Comparison of ENCODE assay signal across 24 cellular contexts in genomic region chr17:80652751-80653330, GRCh38.
A peak's percentile ranks its signal among the peaks of the same experiment; 100 is the strongest.
DNase-seq lines count a peak whose midpoint lies in the region; ATAC-seq and TF ChIP-seq lines count a peak whose summit lies in the region.
"Had no signal": no experiment of that assay in that cellular context is flagged by ENCODE, and none has a peak within 500 bp of the region (broad histone marks: within the 10 kb centered on the region; RNA-seq: fewer than 3 reads in every experiment).

No MANE protein-coding gene starts in this region.

- TF ChIP-seq CTCF in gastroesophageal sphincter (IDR thresholded peaks at IDR 0.05) (no peak), progenitor cell of endocrine pancreas (IDR thresholded peaks at IDR 0.05; ENCODE audit: unreplicated experiment) (no peak)

- peaks cover 54% of the 10 kb centered on the region for H3K36me3 Mint-ChIP-seq in stimulated activated naive CD8-positive, alpha-beta T cell treated with anti-CD3 and anti-CD28 coated beads, Interleukin-15, Interleukin-2, amounts not matched to agents 100 ng/mL and 50 ng/mL, for 24 hours (ENCODE audit: low read depth)
- H3K36me3 Mint-ChIP-seq in activated CD4-positive, alpha-beta memory T cell treated with anti-CD3 and anti-CD28 coated beads, Interleukin-2, amount 10 ng/mL, durations not matched to agents 7 days and 5 days (ENCODE audit: low read depth): peaks cover 46% of the 10 kb centered on the region
- H3K36me3 Mint-ChIP-seq in progenitor cell of endocrine pancreas (ENCODE audit: insufficient read depth): peaks cover 11% of the 10 kb centered on the region

- no peak overlapping the region for H3K27ac ChIP-seq in gastroesophageal sphincter
- H3K27ac ChIP-seq: left lung, prostate gland, tibial nerve, WERI-Rb-1 had no signal

- no peak overlapping the region for H3K4me3 ChIP-seq in gastroesophageal sphincter
- H3K4me3 ChIP-seq: K562, left lung, prostate gland, tibial nerve had no signal

- no peak for TF ChIP-seq POLR2A in gastroesophageal sphincter (IDR thresholded peaks at IDR 0.05)

- H3K27ac Mint-ChIP-seq in stimulated activated naive CD8-positive, alpha-beta T cell treated with anti-CD3 and anti-CD28 coated beads, Interleukin-15, Interleukin-2, amounts not matched to agents 100 ng/mL and 50 ng/mL, for 24 hours: peak overlapping the region; percentile 56
- H3K27ac Mint-ChIP-seq in activated CD4-positive, alpha-beta memory T cell treated with anti-CD3 and anti-CD28 coated beads, Interleukin-2, amount 10 ng/mL, durations not matched to agents 7 days and 5 days: peak overlapping the region; percentile 32
- no peak overlapping the region for H3K27ac Mint-ChIP-seq in progenitor cell of endocrine pancreas
- H3K27ac Mint-ChIP-seq: T-helper 17 cell had no signal

- no peaks in the 10 kb centered on the region for H3K36me3 ChIP-seq in gastroesophageal sphincter
- H3K36me3 ChIP-seq: left lung, prostate gland, tibial nerve had no signal

- no peak for ATAC-seq in stimulated activated naive CD8-positive, alpha-beta T cell treated with anti-CD3 and anti-CD28 coated beads, Interleukin-15, Interleukin-2, amounts not matched to agents 100 U/mL and 50 U/mL, for 24 hours
- no peak for ATAC-seq in gastroesophageal sphincter
- ATAC-seq: K562, left lung, PC-3, T-helper 17 cell had no signal

- peaks cover 14% of the 10 kb centered on the region for H3K9me3 Mint-ChIP-seq in stimulated activated naive CD8-positive, alpha-beta T cell treated with anti-CD3 and anti-CD28 coated beads, Interleukin-15, Interleukin-2, amounts not matched to agents 100 ng/mL and 50 ng/mL, for 24 hours
- H3K9me3 Mint-ChIP-seq in activated CD4-positive, alpha-beta memory T cell treated with anti-CD3 and anti-CD28 coated beads, Interleukin-2, amount 10 ng/mL, durations not matched to agents 7 days and 5 days: peaks cover 19% of the 10 kb centered on the region
- peaks cover 5% of the 10 kb centered on the region for H3K9me3 Mint-ChIP-seq in progenitor cell of endocrine pancreas (ENCODE audit: low read depth)

- no peak for DNase-seq in stimulated activated naive CD8-positive, alpha-beta T cell treated with anti-CD3 and anti-CD28 coated beads, Interleukin-15, Interleukin-2, amounts not matched to agents 100 U/mL and 50 U/mL, for 24 hours
- DNase-seq in activated CD4-positive, alpha-beta memory T cell treated with anti-CD3 and anti-CD28 coated beads, Interleukin-2, amount 10 ng/mL, durations not matched to agents 7 days and 5 days: no peak
- DNase-seq in fibroblast of peridontal ligament (ENCODE audit: extremely low read depth): peak; percentile 18
- DNase-seq in NCI-H1092 treated with DMSO at 0.1 percent for 48 hours (lab: John Stamatoyannopoulos, UW): no peak
- no peak for DNase-seq in progenitor cell of endocrine pancreas (ENCODE audit: low spot score, unreplicated experiment)
- DNase-seq: activated CD8-positive, alpha-beta memory T cell treated with anti-CD3 and anti-CD28 coated beads for 24 hours; DMS79; H7; head of caudate nucleus; left lung; midbrain; NCI-H1930; PC-3; SHP77 treated with DMSO at 0.1 percent for 48 hours; stimulated activated CD4-positive, alpha-beta T cell treated with anti-CD3 and anti-CD28 coated beads, Interleukin-2, amount 100 ng/mL, for 24 hours; stimulated activated naive CD4-positive, alpha-beta T cell; T-helper 17 cell; WERI-Rb-1 had no signal

- 69 to 73% methylated on average over 3 of the region's 3 CpGs for WGBS in gastroesophageal sphincter (ENCODE audit: low coverage in 1 of 2), 2 donors

- POLR2A ChIA-PET in activated CD4-positive, alpha-beta memory T cell treated with anti-CD3 and anti-CD28 coated beads, Interleukin-2, amount 10 ng/mL, durations not matched to agents 7 days and 5 days (lab: Charles Lee): no interaction called here

- no peaks in the 10 kb centered on the region for H3K27me3 Mint-ChIP-seq in stimulated activated naive CD8-positive, alpha-beta T cell treated with anti-CD3 and anti-CD28 coated beads, Interleukin-15, Interleukin-2, amounts not matched to agents 100 ng/mL and 50 ng/mL, for 24 hours
- H3K27me3 Mint-ChIP-seq in activated CD4-positive, alpha-beta memory T cell treated with anti-CD3 and anti-CD28 coated beads, Interleukin-2, amount 10 ng/mL, durations not matched to agents 7 days and 5 days: no peaks in the 10 kb centered on the region
- H3K27me3 Mint-ChIP-seq in progenitor cell of endocrine pancreas: no peaks in the 10 kb centered on the region
- H3K27me3 Mint-ChIP-seq: T-helper 17 cell had no signal

- no peak overlapping the region for H3K4me3 Mint-ChIP-seq in stimulated activated naive CD8-positive, alpha-beta T cell treated with anti-CD3 and anti-CD28 coated beads, Interleukin-15, Interleukin-2, amounts not matched to agents 100 ng/mL and 50 ng/mL, for 24 hours
- no peak overlapping the region for H3K4me3 Mint-ChIP-seq in activated CD4-positive, alpha-beta memory T cell treated with anti-CD3 and anti-CD28 coated beads, Interleukin-2, amount 10 ng/mL, durations not matched to agents 7 days and 5 days
- no peak overlapping the region for H3K4me3 Mint-ChIP-seq in progenitor cell of endocrine pancreas (ENCODE audit: low read depth)
- H3K4me3 Mint-ChIP-seq: neural crest cell, T-helper 17 cell had no signal

- H3K4me1 ChIP-seq in gastroesophageal sphincter: peaks cover 0 to 13% (median 12%) of the 10 kb centered on the region in 3 donors
- H3K4me1 ChIP-seq: prostate gland had no signal

- CTCF ChIA-PET in activated CD4-positive, alpha-beta memory T cell treated with anti-CD3 and anti-CD28 coated beads, Interleukin-2, amount 10 ng/mL, durations not matched to agents 7 days and 5 days (lab: Charles Lee): no interaction called here

- H3K27me3 ChIP-seq in gastroesophageal sphincter: no peaks in the 10 kb centered on the region
- H3K27me3 ChIP-seq: left lung, tibial nerve had no signal

- H3K4me1 Mint-ChIP-seq in stimulated activated naive CD8-positive, alpha-beta T cell treated with anti-CD3 and anti-CD28 coated beads, Interleukin-15, Interleukin-2, amounts not matched to agents 100 ng/mL and 50 ng/mL, for 24 hours (ENCODE audit: low read depth): peaks cover 69% of the 10 kb centered on the region
- H3K4me1 Mint-ChIP-seq in activated CD4-positive, alpha-beta memory T cell treated with anti-CD3 and anti-CD28 coated beads, Interleukin-2, amount 10 ng/mL, durations not matched to agents 7 days and 5 days: peaks cover 49% of the 10 kb centered on the region
- peaks cover 1% of the 10 kb centered on the region for H3K4me1 Mint-ChIP-seq in progenitor cell of endocrine pancreas (ENCODE audit: low read depth)

- peaks cover 0 to 10% (median 0%) of the 10 kb centered on the region in 3 donors for H3K9me3 ChIP-seq in gastroesophageal sphincter
- H3K9me3 ChIP-seq: prostate gland had no signal

- TF ChIP-seq EP300 in gastroesophageal sphincter (IDR thresholded peaks at IDR 0.05): no peak
